Comparison of ENCODE assay signal across 20 cellular contexts in the genomic region with DNA sequence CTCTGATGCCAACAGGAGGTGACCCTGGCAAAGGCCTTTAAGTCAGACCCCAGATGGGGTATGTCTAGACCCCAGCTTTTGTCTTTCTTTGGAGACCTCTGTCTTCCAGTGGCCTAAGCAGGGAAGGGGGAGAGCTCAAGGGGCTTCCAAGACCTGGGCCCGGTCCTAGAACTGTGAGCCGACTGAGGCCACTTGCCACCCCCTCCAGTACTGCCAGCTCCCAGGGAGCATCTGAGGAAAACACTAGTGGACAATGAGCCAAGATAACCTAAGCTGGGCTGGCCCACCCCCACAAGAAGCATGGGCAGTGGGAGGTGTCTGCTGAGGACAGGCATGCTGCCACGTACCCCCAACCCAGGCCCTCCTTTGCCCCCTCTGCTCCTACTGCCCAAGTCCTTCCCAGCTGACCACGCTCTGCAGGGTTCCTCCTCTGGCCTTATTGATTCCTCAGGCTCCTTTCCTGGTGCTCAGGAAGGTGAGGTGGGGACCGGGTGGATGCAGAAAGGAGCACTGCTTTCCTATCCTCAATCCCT. TPM values are rescaled to one million over a fixed set of nuclear protein-coding genes. Genes with fewer than 3 reads are reported as not detected.
DNase-seq lines count a peak whose midpoint lies in the region; ATAC-seq and TF ChIP-seq lines count a peak whose summit lies in the region.
"Had no signal": no experiment of that assay in that cellular context is flagged by ENCODE, and none has a peak within 500 bp of the region (broad histone marks: within the 10 kb centered on the region; RNA-seq: fewer than 3 reads in every experiment).

No MANE protein-coding gene starts in this region.

- POLR2A ChIA-PET in activated naive CD8-positive, alpha-beta T cell treated with anti-CD3 and anti-CD28 coated beads, Interleukin-2, amount 10 ng/mL, durations not matched to agents 7 days and 5 days (lab: Charles Lee): interaction anchor here (0.6 to 2.6 kb wide), 11 partner anchors 9 to 274 kb away, joined by 4 to 11 read pairs (median 6); a partner anchor contains a TSS
- POLR2A ChIA-PET in Caco-2 (lab: Charles Lee): no interaction called here

- H3K4ac ChIP-seq in neuronal stem cell (ENCODE audit: low read length): no peak overlapping the region

- H4K8ac ChIP-seq in neuronal stem cell (ENCODE audit: low read depth, low read length): peak overlapping the region; percentile 30

- H3K4me2 ChIP-seq in neuronal stem cell (ENCODE audit: insufficient read depth, low read length, poor library complexity, severe bottlenecking): no peak overlapping the region

- H3K9me3 ChIP-seq in neuronal stem cell (replicated peaks in 1 of 2; ENCODE audit: control insufficient read depth in 2 of 2, insufficient read depth in 1 of 2, low read depth in 1 of 2, low read length in 2 of 2) (no peaks in the 10 kb centered on the region), Caco-2 (no peaks in the 10 kb centered on the region)
- H3K9me3 ChIP-seq: body of pancreas, esophagus muscularis mucosa, psoas muscle had no signal

- no CpG with 5 or more reads among the region's 5 CpGs for WGBS in neuronal stem cell (ENCODE audit: extremely low coverage in 2 of 2, insufficient read length in 2 of 2, insufficient replicate concordance in 1 of 2), 2 donors

- H3K4me3 ChIP-seq in neuronal stem cell (ENCODE audit: low read length in 2 of 2) (no peak overlapping the region), Caco-2 (ENCODE audit: low read depth, low read length) (no peak overlapping the region)
- H3K4me3 ChIP-seq: body of pancreas, esophagus muscularis mucosa, psoas muscle, SK-N-MC had no signal

- no peaks in the 10 kb centered on the region for H3K27me3 Mint-ChIP-seq in activated CD4-positive, alpha-beta T cell treated with anti-CD3 and anti-CD28 coated beads, Interleukin-2, amount 10 ng/mL, durations not matched to agents 24 days and 14 days
- H3K27me3 Mint-ChIP-seq in IgD-negative memory B cell (peaks cover 20% of the 10 kb centered on the region), Caco-2 (ENCODE audit: insufficient read depth, unreplicated experiment) (no peaks in the 10 kb centered on the region)
- no peaks in the 10 kb centered on the region for H3K27me3 Mint-ChIP-seq in activated naive CD8-positive, alpha-beta T cell treated with anti-CD3 and anti-CD28 coated beads, Interleukin-2, amount 10 ng/mL, durations not matched to agents 7 days and 5 days

- H3K4me1 ChIP-seq in neuronal stem cell (ENCODE audit: control insufficient read depth in 2 of 2, insufficient read depth in 1 of 2, low read depth in 1 of 2, low read length in 2 of 2): no peaks in the 10 kb centered on the region
- peaks cover 8% of the 10 kb centered on the region; the same call in 1 of the 2 replicates for H3K4me1 ChIP-seq in Caco-2
- H3K4me1 ChIP-seq: body of pancreas, psoas muscle had no signal

- H3K27ac ChIP-seq in neuronal stem cell (replicated peaks; ENCODE audit: low read length): no peak overlapping the region
- H3K27ac ChIP-seq: body of pancreas, esophagus muscularis mucosa, psoas muscle, SK-N-MC, WERI-Rb-1 had no signal

- no TSS peak for BruUV-seq in Caco-2 (replicated peaks; lab: Mats Ljungman, UMichigan)

- H2BK15ac ChIP-seq in neuronal stem cell (ENCODE audit: low read length): no peak overlapping the region

- peak overlapping the region; percentile 99 for H3K27ac Mint-ChIP-seq in activated CD4-positive, alpha-beta T cell treated with anti-CD3 and anti-CD28 coated beads, Interleukin-2, amount 10 ng/mL, durations not matched to agents 24 days and 14 days
- no peak overlapping the region for H3K27ac Mint-ChIP-seq in IgD-negative memory B cell
- H3K27ac Mint-ChIP-seq in activated naive CD8-positive, alpha-beta T cell treated with anti-CD3 and anti-CD28 coated beads, Interleukin-2, amount 10 ng/mL, durations not matched to agents 7 days and 5 days: peak overlapping the region; percentile 93
- no peak overlapping the region for H3K27ac Mint-ChIP-seq in Caco-2 (ENCODE audit: unreplicated experiment)

- H3K4me1 Mint-ChIP-seq in activated CD4-positive, alpha-beta T cell treated with anti-CD3 and anti-CD28 coated beads, Interleukin-2, amount 10 ng/mL, durations not matched to agents 24 days and 14 days: peaks cover 80% of the 10 kb centered on the region
- H3K4me1 Mint-ChIP-seq in IgD-negative memory B cell (peaks cover 9 to 26% (median 16%) of the 10 kb centered on the region in 3 donors), Caco-2 (ENCODE audit: low read depth, unreplicated experiment) (peaks cover 21% of the 10 kb centered on the region)
- peaks cover 68% of the 10 kb centered on the region for H3K4me1 Mint-ChIP-seq in activated naive CD8-positive, alpha-beta T cell treated with anti-CD3 and anti-CD28 coated beads, Interleukin-2, amount 10 ng/mL, durations not matched to agents 7 days and 5 days

- peak overlapping the region; percentile 95 for H3K4me3 Mint-ChIP-seq in activated CD4-positive, alpha-beta T cell treated with anti-CD3 and anti-CD28 coated beads, Interleukin-2, amount 10 ng/mL, durations not matched to agents 24 days and 14 days
- H3K4me3 Mint-ChIP-seq in IgD-negative memory B cell (peak overlapping the region in 3 of 4 donors; percentile 1 to 92 (median 89)), Caco-2 (ENCODE audit: unreplicated experiment) (no peak overlapping the region)
- peak overlapping the region; percentile 87 for H3K4me3 Mint-ChIP-seq in activated naive CD8-positive, alpha-beta T cell treated with anti-CD3 and anti-CD28 coated beads, Interleukin-2, amount 10 ng/mL, durations not matched to agents 7 days and 5 days

- H2BK120ac ChIP-seq in neuronal stem cell (ENCODE audit: low read depth, low read length): no peak overlapping the region

- H2BK12ac ChIP-seq in neuronal stem cell (ENCODE audit: low read length): no peak overlapping the region

- peaks cover 0 to 11% (median 0%) of the 10 kb centered on the region in 3 experiments for H3K27me3 ChIP-seq in neuronal stem cell (ENCODE audit: control insufficient read depth in 3 of 3, insufficient read depth in 3 of 3, low read depth in 1 of 3, low read length in 3 of 3)
- no peaks in the 10 kb centered on the region for H3K27me3 ChIP-seq in Caco-2 (replicated peaks; ENCODE audit: control insufficient read depth, insufficient read depth, low read length)
- H3K27me3 ChIP-seq: body of pancreas, esophagus muscularis mucosa had no signal

- intact Hi-C loops in activated CD4-positive, alpha-beta T cell treated with anti-CD3 and anti-CD28 coated beads, Interleukin-2, amount 10 ng/mL, durations not matched to agents 24 days and 14 days (cut with micrococcal nuclease): loop anchor here (2.0 to 10.0 kb wide), 2 partner anchors 177 to 1509 kb away; a partner anchor contains a TSS
- intact Hi-C loops in Caco-2 (cut with micrococcal nuclease; ENCODE audit: unreplicated experiment): no loop called here

- no peak overlapping the region for H3K9ac ChIP-seq in neuronal stem cell (ENCODE audit: low read depth, low read length, poor library complexity)

- no peaks in the 10 kb centered on the region for H3K36me3 ChIP-seq in neuronal stem cell (replicated peaks in 1 of 2; ENCODE audit: control insufficient read depth in 2 of 2, insufficient read depth in 2 of 2, low read length in 2 of 2)
- H3K36me3 ChIP-seq in Caco-2 (ENCODE audit: control insufficient read depth, insufficient read depth, low read length): no peaks in the 10 kb centered on the region
- H3K36me3 ChIP-seq: esophagus muscularis mucosa, WERI-Rb-1 had no signal

- no peak overlapping the region for H2BK5ac ChIP-seq in neuronal stem cell (ENCODE audit: low read length)

- DNase-seq in activated CD4-positive, alpha-beta T cell treated with anti-CD3 and anti-CD28 coated beads, Interleukin-2, amount 10 ng/mL, durations not matched to agents 24 days and 14 days: no peak
- DNase-seq in activated CD4-positive, alpha-beta T cell treated with anti-CD3 and anti-CD28 coated beads for 1 hour: no peak
- DNase-seq in activated naive CD8-positive, alpha-beta T cell treated with anti-CD3 and anti-CD28 coated beads, Interleukin-2, amount 10 ng/mL, durations not matched to agents 7 days and 5 days: no peak
- no peak for DNase-seq in neuronal stem cell (ENCODE audit: low spot score)
- DNase-seq in Caco-2: no peak
- DNase-seq in NCI-H2196 treated with DMSO at 0.1 percent for 48 hours (lab: John Stamatoyannopoulos, UW; ENCODE audit: unreplicated experiment): no peak
- DNase-seq: body of pancreas; COR-L47; dermis blood vessel endothelial cell; head of caudate nucleus; islet precursor cell; midbrain; psoas muscle; stimulated activated CD4-positive, alpha-beta T cell treated with anti-CD3 and anti-CD28 coated beads, Interleukin-12 subunit alpha, Interleukin-12 subunit beta, amount 100 ng/mL, for 4 hours; substantia nigra; WERI-Rb-1 had no signal

- no peak overlapping the region for H2AK5ac ChIP-seq in neuronal stem cell (ENCODE audit: low read depth, low read length)

- CTCF ChIA-PET in Caco-2 (lab: Charles Lee): interaction anchor here (1.0 kb wide), 1 partner anchor 66 kb away, joined by 3 read pairs; no protein-coding TSS in a partner anchor

- H3K36me3 Mint-ChIP-seq in activated CD4-positive, alpha-beta T cell treated with anti-CD3 and anti-CD28 coated beads, Interleukin-2, amount 10 ng/mL, durations not matched to agents 24 days and 14 days (ENCODE audit: low read depth): peaks cover 81% of the 10 kb centered on the region
- H3K36me3 Mint-ChIP-seq in IgD-negative memory B cell (no peaks in the 10 kb centered on the region), Caco-2 (ENCODE audit: insufficient read depth, unreplicated experiment) (no peaks in the 10 kb centered on the region)
- H3K36me3 Mint-ChIP-seq in activated naive CD8-positive, alpha-beta T cell treated with anti-CD3 and anti-CD28 coated beads, Interleukin-2, amount 10 ng/mL, durations not matched to agents 7 days and 5 days: peaks cover 18% of the 10 kb centered on the region

- no peaks in the 10 kb centered on the region for H3K79me1 ChIP-seq in neuronal stem cell (ENCODE audit: low read depth, low read length)

- H2AFZ ChIP-seq in neuronal stem cell (ENCODE audit: low read length): no peak overlapping the region

- ATAC-seq in activated naive CD8-positive, alpha-beta T cell treated with anti-CD3 and anti-CD28 coated beads, Interleukin-2, amount 10 ng/mL, durations not matched to agents 7 days and 5 days (ENCODE audit: low read depth): no peak
- ATAC-seq in GM21786 (IDR thresholded peaks at IDR 0.05; ENCODE audit: unreplicated experiment): no peak
- ATAC-seq: body of pancreas, psoas muscle had no signal

- H3K18ac ChIP-seq in neuronal stem cell (ENCODE audit: low read length): no peak overlapping the region

- TF ChIP-seq CTCF in Caco-2 (IDR thresholded peaks at IDR 0.05; ENCODE audit: insufficient read depth in 1 of 2, low read depth in 1 of 2, low read length in 1 of 2, severe bottlenecking in 1 of 2, unreplicated experiment in 1 of 2): no peak

- H4K91ac ChIP-seq in neuronal stem cell (ENCODE audit: low read depth, low read length, poor library complexity): no peak overlapping the region

- H3K23ac ChIP-seq in neuronal stem cell (ENCODE audit: low read depth, low read length, poor library complexity): no peak overlapping the region

- no peak overlapping the region for H3K14ac ChIP-seq in neuronal stem cell (ENCODE audit: low read length)

- peaks cover 4% of the 10 kb centered on the region for H3K9me3 Mint-ChIP-seq in activated CD4-positive, alpha-beta T cell treated with anti-CD3 and anti-CD28 coated beads, Interleukin-2, amount 10 ng/mL, durations not matched to agents 24 days and 14 days
- no peaks in the 10 kb centered on the region for H3K9me3 Mint-ChIP-seq in IgD-negative memory B cell
- H3K9me3 Mint-ChIP-seq in activated naive CD8-positive, alpha-beta T cell treated with anti-CD3 and anti-CD28 coated beads, Interleukin-2, amount 10 ng/mL, durations not matched to agents 7 days and 5 days: no peaks in the 10 kb centered on the region
- no peaks in the 10 kb centered on the region for H3K9me3 Mint-ChIP-seq in Caco-2 (ENCODE audit: unreplicated experiment)

RNA-seq across cellular contexts. Expression of a gene that starts 21.1 kb away (rescaled TPM):
- 267 and 277 TPM in 2 replicates for total RNA-seq in activated CD4-positive, alpha-beta T cell treated with anti-CD3 and anti-CD28 coated beads, Interleukin-2, amount 10 ng/mL, durations not matched to agents 24 days and 14 days
- 0.61 TPM for polyA plus RNA-seq in IgD-negative memory B cell
- total RNA-seq in activated naive CD8-positive, alpha-beta T cell treated with anti-CD3 and anti-CD28 coated beads, Interleukin-2, amount 10 ng/mL, durations not matched to agents 7 days and 5 days: 10 to 100 TPM; 13.9 to 14.3 TPM
- polyA plus RNA-seq in neuronal stem cell (2013, experiment 1 of 2): under 0.01 TPM
- 0.03 TPM for polyA plus RNA-seq in neuronal stem cell (2013, experiment 2 of 2)
- 13.6 and 15.4 TPM in 2 replicates for total RNA-seq in Caco-2 (2022)

Comparison
In these comparisons a context has a peak if more than half of its experiments do, and no peak if none do; other contexts are left out.
1. H3K27ac Mint-ChIP-seq: peak in activated CD4-positive, alpha-beta T cell treated with anti-CD3 and anti-CD28 coated beads, Interleukin-2, amount 10 ng/mL, durations not matched to agents 24 days and 14 days (single experiment) and activated naive CD8-positive, alpha-beta T cell treated with anti-CD3 and anti-CD28 coated beads, Interleukin-2, amount 10 ng/mL, durations not matched to agents 7 days and 5 days (single experiment); none in IgD-negative memory B cell (0 of 3) and Caco-2 (single experiment).
2. RNA of a gene that starts 21.1 kb away (total RNA-seq): 267 to 277 TPM in activated CD4-positive, alpha-beta T cell treated with anti-CD3 and anti-CD28 coated beads, Interleukin-2, amount 10 ng/mL, durations not matched to agents 24 days and 14 days; 13.6 to 15.4 TPM in Caco-2 and 13.9 to 14.3 TPM in activated naive CD8-positive, alpha-beta T cell treated with anti-CD3 and anti-CD28 coated beads, Interleukin-2, amount 10 ng/mL, durations not matched to agents 7 days and 5 days; every median in the first group is over 10 times any median in the second.